In genomic region chr11:117970400-117971024, GRCh38 we compare ENCODE assay signal across 9 cellular contexts. TPM values are rescaled to one million over a fixed set of nuclear protein-coding genes. Genes with fewer than 3 reads are reported as not detected.
A peak's percentile ranks its signal among the peaks of the same experiment; 100 is the strongest.
DNase-seq lines count a peak whose midpoint lies in the region; ATAC-seq and TF ChIP-seq lines count a peak whose summit lies in the region.
"Had no signal": no experiment of that assay in that cellular context is flagged by ENCODE, and none has a peak within 500 bp of the region (broad histone marks: within the 10 kb centered on the region; RNA-seq: fewer than 3 reads in every experiment).

No MANE protein-coding gene starts in this region.

- no peaks in the 10 kb centered on the region for H3K9me3 ChIP-seq in hepatocyte (ENCODE audit: low read depth)

- no peaks in the 10 kb centered on the region for H3K27me3 Mint-ChIP-seq in T-helper 1 cell treated with Interleukin-12 subunit alpha and Interleukin-12 subunit beta and Interleukin-4 antibody, amounts not matched to agents 30 μg/mL and 1 μg/mL, for 36 hours (ENCODE audit: low read depth)

- H3K4me2 ChIP-seq in hepatocyte, result no peak overlapping the region

- H3K36me3 Mint-ChIP-seq in T-helper 1 cell treated with Interleukin-12 subunit alpha and Interleukin-12 subunit beta and Interleukin-4 antibody, amounts not matched to agents 30 μg/mL and 1 μg/mL, for 36 hours (ENCODE audit: low read depth), result peaks cover 14% of the 10 kb centered on the region

- peaks cover 58% of the 10 kb centered on the region for H3K4me1 Mint-ChIP-seq in T-helper 1 cell treated with Interleukin-12 subunit alpha and Interleukin-12 subunit beta and Interleukin-4 antibody, amounts not matched to agents 30 μg/mL and 1 μg/mL, for 36 hours (ENCODE audit: low read depth)

- ATAC-seq in HG03439 (IDR thresholded peaks at IDR 0.05; ENCODE audit: unreplicated experiment), result no peak

- H3K4me1 ChIP-seq in hepatocyte (ENCODE audit: insufficient read depth), result peaks cover 9% of the 10 kb centered on the region

- H3K27ac ChIP-seq in hepatocyte (no peak overlapping the region), coronary artery (peak overlapping the region in 1 of 2 donors; percentile 67)

- H3K9me2 ChIP-seq in hepatocyte (replicated peaks; ENCODE audit: insufficient read depth), result no peaks in the 10 kb centered on the region

- no peaks in the 10 kb centered on the region for H4K20me1 ChIP-seq in hepatocyte (ENCODE audit: insufficient read depth, poor library complexity, severe bottlenecking)

- WGBS in hepatocyte (ENCODE audit: low lambda C conversion rate, missing lambda C conversion rate), result 77% methylated on average over 3 of the region's 4 CpGs

- H3K79me2 ChIP-seq in hepatocyte, result no peaks in the 10 kb centered on the region

- H2AFZ ChIP-seq in hepatocyte, result no peak overlapping the region

- no peaks in the 10 kb centered on the region for H3K27me3 ChIP-seq in hepatocyte

- H3K9me3 Mint-ChIP-seq in T-helper 1 cell treated with Interleukin-12 subunit alpha and Interleukin-12 subunit beta and Interleukin-4 antibody, amounts not matched to agents 30 μg/mL and 1 μg/mL, for 36 hours, result no peaks in the 10 kb centered on the region

- H3K27ac Mint-ChIP-seq in T-helper 1 cell treated with Interleukin-12 subunit alpha and Interleukin-12 subunit beta and Interleukin-4 antibody, amounts not matched to agents 30 μg/mL and 1 μg/mL, for 36 hours, result peak overlapping the region; percentile 86

- DNase-seq in ACHN, result peak; percentile 32
- DNase-seq in GDM1 (lab: John Stamatoyannopoulos, UW), result peak; percentile 92
- peak; percentile 51 for DNase-seq in glomerular visceral epithelial cell (ENCODE audit: extremely low spot score)
- DNase-seq in DMS79 (lab: John Stamatoyannopoulos, UW), result no peak
- DNase-seq in hepatocyte (ENCODE audit: low spot score), result no peak
- no peak for DNase-seq in coronary artery (ENCODE audit: low spot score)
- DNase-seq: NCI-H1105 had no signal

- no peak for TF ChIP-seq CTCF in hepatocyte (IDR thresholded peaks at IDR 0.05; ENCODE audit: poor library complexity)
- TF ChIP-seq CTCF in coronary artery (IDR thresholded peaks at IDR 0.05), result no peak

- H3K36me3 ChIP-seq in hepatocyte (replicated peaks; ENCODE audit: insufficient read depth, low read depth), result no peaks in the 10 kb centered on the region

- H3K4me3 ChIP-seq in hepatocyte, result no peak overlapping the region
- H3K4me3 ChIP-seq in coronary artery, result no peak overlapping the region

- H3K4me3 Mint-ChIP-seq in T-helper 1 cell treated with Interleukin-12 subunit alpha and Interleukin-12 subunit beta and Interleukin-4 antibody, amounts not matched to agents 30 μg/mL and 1 μg/mL, for 36 hours, result peak overlapping the region; percentile 67

- in situ Hi-C loops in ACHN (cut with HindIII; ENCODE audit: low pct_ligation_motif_present, low pct_unique_long_range_greater_than_20kb, low sequenced_read_pairs), result no loop called here

RNA-seq across cellular contexts. Expression of gene IL10RA, which starts 15.7 kb away (rescaled TPM):
- 0.28 and 2.3 TPM in 2 replicates for total RNA-seq in hepatocyte
- polyA plus RNA-seq in hepatocyte, result 0.90 and 1.5 TPM in 2 replicates

RNA-seq across cellular contexts. Expression of gene TMPRSS13, which starts 41.3 kb away (rescaled TPM):
- 1.0 and 1.3 TPM in 2 replicates for total RNA-seq in hepatocyte
- 1.1 and 1.9 TPM in 2 replicates for polyA plus RNA-seq in hepatocyte

Comparison
In these comparisons a context has a peak if more than half of its experiments do, and no peak if none do; other contexts are left out.
1. DNase-seq: peak in ACHN (single experiment), GDM1 (single experiment) and glomerular visceral epithelial cell (single experiment); none in DMS79 (single experiment), hepatocyte (single experiment) and coronary artery (single experiment).